8 cellular contexts compared by ENCODE assay signal in the genomic region with DNA sequence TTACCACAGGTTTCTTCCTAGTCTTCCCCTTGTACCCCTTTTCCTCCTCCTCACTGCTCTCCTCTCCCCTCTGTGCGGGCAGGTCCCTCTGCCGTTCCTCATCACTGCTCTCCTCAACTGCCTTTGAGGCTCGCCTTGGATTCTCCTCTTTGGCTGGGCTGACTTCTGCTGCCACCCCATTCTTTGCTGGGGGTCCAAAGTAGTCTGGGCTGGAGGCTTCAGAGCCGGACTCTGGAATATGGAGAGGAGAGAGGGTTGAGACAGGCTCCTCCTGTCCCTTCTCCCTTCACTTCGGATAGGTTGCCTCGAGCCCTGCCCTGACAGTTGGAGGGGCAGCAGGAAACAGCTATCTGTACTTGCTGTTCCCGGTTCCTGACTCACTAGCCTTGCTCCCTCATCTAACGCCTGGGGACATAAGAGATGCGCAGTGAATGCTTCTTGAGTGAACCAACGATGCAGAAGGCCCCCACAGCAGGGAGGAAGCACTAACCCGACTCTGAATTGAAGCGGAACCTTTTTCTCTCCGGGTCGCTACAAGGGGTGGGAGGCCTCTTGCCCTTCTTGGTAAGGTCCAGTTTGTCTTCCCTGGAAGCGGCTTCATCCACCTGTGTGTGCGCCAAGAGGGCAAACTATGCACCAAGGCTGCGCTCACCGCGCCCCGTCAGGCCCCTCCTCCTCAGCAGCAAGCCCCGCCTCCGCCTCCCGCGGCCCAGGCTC. TPM values are rescaled to one million over a fixed set of nuclear protein-coding genes. Genes with fewer than 3 reads are reported as not detected.
A peak's percentile ranks its signal among the peaks of the same experiment; 100 is the strongest.
DNase-seq lines count a peak whose midpoint lies in the region; ATAC-seq, FAIRE-seq and TF ChIP-seq lines count a peak whose summit lies in the region.

No MANE protein-coding gene starts in this region.

- peaks cover 17% of the 10 kb centered on the region for H3K36me3 Mint-ChIP-seq in WTC11
- H3K36me3 Mint-ChIP-seq in naive thymus-derived CD4-positive, alpha-beta T cell = peaks cover 0 to 27% (median 7%) of the 10 kb centered on the region in 5 donors

- H3K4me1 ChIP-seq in A549 (peaks cover 14% of the 10 kb centered on the region), subcutaneous abdominal adipose tissue (ENCODE audit: control insufficient read depth in 5 of 5, insufficient read depth in 5 of 5, low read length in 5 of 5) (peaks cover 6 to 47% (median 39%) of the 10 kb centered on the region in 5 donors)
- H3K4me1 ChIP-seq in naive thymus-derived CD4-positive, alpha-beta T cell (ENCODE audit: control insufficient read depth in 2 of 2, insufficient read depth in 2 of 2, low read length in 2 of 2) = peaks cover 16 to 18% of the 10 kb centered on the region in 2 donors

- CTCF ChIA-PET in A549 (lab: Yijun Ruan, JAX) (interaction anchor here (0.8 to 6.3 kb wide), 9 partner anchors 11 to 148 kb away, joined by 3 to 39 read pairs (median 3); no protein-coding TSS in a partner anchor), WTC11 (lab: Charles Lee) (interaction anchor here (0.7 to 1.2 kb wide), 6 partner anchors 21 to 179 kb away, joined by 3 to 4 read pairs (median 3); partner anchors contain the start of genes CDIPT, PAGR1, TAOK2 and TBX6)
- CTCF ChIA-PET in naive thymus-derived CD4-positive, alpha-beta T cell (lab: Charles Lee) = no interaction called here

- intact Hi-C loops in naive thymus-derived CD4-positive, alpha-beta T cell (cut with micrococcal nuclease) = loop anchor here (1.0 to 10.0 kb wide), 5 partner anchors 32 to 1130 kb away; partner anchors contain the start of genes FBXL19 (in 1 of the 2), MAZ (in 1 of the 2), SH2B1 (in 1 of the 2) and TMEM219 (in 1 of the 2)

- no peaks in the 10 kb centered on the region for H3K27me3 Mint-ChIP-seq in WTC11 (ENCODE audit: low read depth)
- H3K27me3 Mint-ChIP-seq in naive thymus-derived CD4-positive, alpha-beta T cell = no peaks in the 10 kb centered on the region

- peaks cover 0 to 58% (median 0%) of the 10 kb centered on the region in 3 experiments for H3K36me3 ChIP-seq in naive thymus-derived CD4-positive, alpha-beta T cell (ENCODE audit: control insufficient read depth in 2 of 3, insufficient read depth in 3 of 3, low read length in 3 of 3)
- peaks cover 0 to 54% (median 47%) of the 10 kb centered on the region in 5 donors for H3K36me3 ChIP-seq in subcutaneous abdominal adipose tissue (ENCODE audit: control insufficient read depth in 5 of 5, insufficient read depth in 5 of 5, low read length in 5 of 5)

- peak overlapping the region; percentile 94 to 97 for H3K27ac ChIP-seq in A549
- H3K27ac ChIP-seq in epithelial cell of prostate = peak overlapping the region; percentile 74
- peak overlapping the region; percentile 99 for H3K27ac ChIP-seq in naive thymus-derived CD4-positive, alpha-beta T cell (ENCODE audit: low read depth, low read length)
- H3K27ac ChIP-seq in subcutaneous abdominal adipose tissue (ENCODE audit: low read depth, low read length) = peak overlapping the region; percentile 98

- peak; percentile 10; a peak in 5 of 6 replicates for ATAC-seq in A549
- ATAC-seq in GM18858 (IDR thresholded peaks at IDR 0.05; ENCODE audit: unreplicated experiment) = peak; percentile 16
- peak; percentile 40 for ATAC-seq in HG03280 (IDR thresholded peaks at IDR 0.05; ENCODE audit: unreplicated experiment)
- ATAC-seq in WTC11 = peak; percentile 71
- no peak for ATAC-seq in naive thymus-derived CD4-positive, alpha-beta T cell

- POLR2A ChIA-PET in A549 (lab: Yijun Ruan, JAX) (interaction anchor here (1.1 to 1.6 kb wide), 2 partner anchors 21 to 50 kb away, joined by 3 to 4 read pairs; partner anchors contain the start of gene TAOK2), WTC11 (lab: Charles Lee) (interaction anchor here (0.8 to 1.4 kb wide), 7 partner anchors 16 to 132 kb away, joined by 3 to 5 read pairs (median 3); partner anchors contain the start of genes ALDOA, ASPHD1, CDIPT and DOC2A)
- POLR2A ChIA-PET in naive thymus-derived CD4-positive, alpha-beta T cell (lab: Charles Lee) = interaction anchor here (0.8 to 3.3 kb wide), 12 partner anchors 8 to 293 kb away, joined by 3 to 26 read pairs (median 11); partner anchors contain the start of genes CDIPT, KCTD13, TAOK2 and TMEM219

- TF ChIP-seq EP300 in A549 (IDR thresholded peaks at IDR 0.05) = no peak

- H3K4me3 Mint-ChIP-seq in WTC11 = peak overlapping the region; percentile 94
- H3K4me3 Mint-ChIP-seq in naive thymus-derived CD4-positive, alpha-beta T cell = peak overlapping the region; percentile 86 to 99 (median 98)

- 59% methylated on average over 19 of the region's 24 CpGs for WGBS in A549 (ENCODE audit: missing lambda C conversion rate)

- TF ChIP-seq CTCF in A549 (IDR thresholded peaks at IDR 0.05) = no peak
- TF ChIP-seq CTCF in WTC11 (IDR thresholded peaks at IDR 0.05) = no peak

- H3K9ac ChIP-seq in subcutaneous abdominal adipose tissue (ENCODE audit: low read length in 5 of 5) = peak overlapping the region in 4 of 5 donors; percentile 91 to 98 (median 94)

- peaks cover 15% of the 10 kb centered on the region for H3K4me1 Mint-ChIP-seq in WTC11
- peaks cover 24 to 51% (median 37%) of the 10 kb centered on the region in 7 donors for H3K4me1 Mint-ChIP-seq in naive thymus-derived CD4-positive, alpha-beta T cell

- H3K9me3 Mint-ChIP-seq in WTC11 = no peaks in the 10 kb centered on the region
- no peaks in the 10 kb centered on the region for H3K9me3 Mint-ChIP-seq in naive thymus-derived CD4-positive, alpha-beta T cell

- H3K27me3 ChIP-seq in naive thymus-derived CD4-positive, alpha-beta T cell (ENCODE audit: control insufficient read depth in 2 of 2, insufficient read depth in 2 of 2, low read length in 2 of 2) = no peaks in the 10 kb centered on the region
- no peaks in the 10 kb centered on the region for H3K27me3 ChIP-seq in subcutaneous abdominal adipose tissue (ENCODE audit: control insufficient read depth in 5 of 5, insufficient read depth in 4 of 5, low read length in 5 of 5)

- 0 out of 2 replicates have a peak overlapping the region, but pooled peaks have one; percentile 23 for H3K27ac Mint-ChIP-seq in WTC11
- peak overlapping the region; percentile 93 to 99 (median 97) for H3K27ac Mint-ChIP-seq in naive thymus-derived CD4-positive, alpha-beta T cell

- H3K9me3 ChIP-seq in A549 (no peaks in the 10 kb centered on the region), subcutaneous abdominal adipose tissue (ENCODE audit: control insufficient read depth in 5 of 5, low read length in 5 of 5) (no peaks in the 10 kb centered on the region)
- H3K9me3 ChIP-seq in naive thymus-derived CD4-positive, alpha-beta T cell (ENCODE audit: control insufficient read depth in 2 of 3, low read length in 3 of 3) = no peaks in the 10 kb centered on the region

- peak overlapping the region; percentile 92 for H3K4me2 ChIP-seq in A549

- no peak for TF ChIP-seq POLR2A in A549 (IDR thresholded peaks at IDR 0.05; ENCODE audit: low read length)

- H3K4me3 ChIP-seq in A549 (peak overlapping the region; percentile 89), subcutaneous abdominal adipose tissue (ENCODE audit: low read depth in 1 of 5, low read length in 5 of 5) (peak overlapping the region; percentile 75 to 94 (median 93))
- peak overlapping the region; percentile 100 for H3K4me3 ChIP-seq in naive thymus-derived CD4-positive, alpha-beta T cell (ENCODE audit: low read length)

- no peak for DNase-seq in A549 (ENCODE audit: low read depth in 1 of 2, low spot score in 1 of 2)
- DNase-seq in WTC11 (ENCODE audit: low spot score) = peak; percentile 84
- DNase-seq in epithelial cell of prostate (ENCODE audit: low read depth, low spot score) = no peak
- peak in 1 of 9 donors; percentile 79 for DNase-seq in naive thymus-derived CD4-positive, alpha-beta T cell
- no peak for DNase-seq in NK-92 (lab: John Stamatoyannopoulos, UW; ENCODE audit: unreplicated experiment)

- no peak for FAIRE-seq in A549 (lab: Jason Lieb, UNC)

- TF ChIP-seq RAD21 in A549 (conservative IDR thresholded peaks at IDR 0.05 in 1 of 2, IDR thresholded peaks at IDR 0.05 in 1 of 2) = no peak

RNA-seq across cellular contexts. Expression of gene HIRIP3, which starts 0.6 kb away (rescaled TPM):
- polyA plus RNA-seq in A549 (2011; rRNA removed) (11.5 and 13.5 TPM in 2 replicates), A549 (2017; fragmentation: RNase III; extraction: RNeasy Plus Mini Kit Qiagen cat#74134 plus additional on column Dnase treatment) (16.7 to 19.5 TPM (median 17.0 TPM) in 3 replicates)
- polyA plus RNA-seq in A549 (2012; cell fraction: cytosol; rRNA removed) = 24.3 and 24.9 TPM in 2 replicates
- polyA plus RNA-seq in A549 (2012; cell fraction: nucleus; rRNA removed) = 17.8 TPM in 2 replicates
- 7.3 and 8.4 TPM in 2 replicates for polyA minus RNA-seq in A549 (2011; rRNA and poly(A)+ RNA removed)
- 18.9 to 21.2 TPM (median 21.1 TPM) in 3 replicates for total RNA-seq in WTC11 (2021)
- 10 to 100 TPM; 14.4 to 37.6 (median 17.2) TPM for total RNA-seq in naive thymus-derived CD4-positive, alpha-beta T cell
- 10 to 100 TPM; 22.6 to 32.9 TPM for polyA plus RNA-seq in naive thymus-derived CD4-positive, alpha-beta T cell

RNA-seq across cellular contexts. Expression of gene INO80E, which starts 1.3 kb away (rescaled TPM):
- polyA plus RNA-seq in A549 (2011; rRNA removed) (33.1 and 41.3 TPM in 2 replicates), A549 (2017; fragmentation: RNase III; extraction: RNeasy Plus Mini Kit Qiagen cat#74134 plus additional on column Dnase treatment) (85.4 to 94.2 TPM (median 89.0 TPM) in 3 replicates)
- polyA plus RNA-seq in A549 (2012; cell fraction: cytosol; rRNA removed) = 42.7 and 42.8 TPM in 2 replicates
- polyA plus RNA-seq in A549 (2012; cell fraction: nucleus; rRNA removed) = 37.8 and 46.4 TPM in 2 replicates
- 11.3 and 12.0 TPM in 2 replicates for polyA minus RNA-seq in A549 (2011; rRNA and poly(A)+ RNA removed)
- total RNA-seq in WTC11 (2021) = 87.6 to 101 TPM (median 92.4 TPM) in 3 replicates
- 100 to 1,000 TPM in 2 of 5 experiments, 10 to 100 TPM in 3; 71.7 to 141 (median 95.8) TPM for total RNA-seq in naive thymus-derived CD4-positive, alpha-beta T cell
- polyA plus RNA-seq in naive thymus-derived CD4-positive, alpha-beta T cell = 1 to 10 TPM; 4.3 to 9.3 TPM

RNA-seq across cellular contexts. Expression of gene DOC2A, which starts 16.1 kb away (rescaled TPM):
- polyA plus RNA-seq in A549 (2011; rRNA removed) (2.5 and 3.4 TPM in 2 replicates), A549 (2017; fragmentation: RNase III; extraction: RNeasy Plus Mini Kit Qiagen cat#74134 plus additional on column Dnase treatment) (4.6 to 6.7 TPM (median 5.5 TPM) in 3 replicates)
- 6.4 and 6.9 TPM in 2 replicates for polyA plus RNA-seq in A549 (2012; cell fraction: cytosol; rRNA removed)
- 42.3 and 48.7 TPM in 2 replicates for polyA plus RNA-seq in A549 (2012; cell fraction: nucleus; rRNA removed)
- 2.0 and 5.1 TPM in 2 replicates for polyA minus RNA-seq in A549 (2011; rRNA and poly(A)+ RNA removed)
- total RNA-seq in WTC11 (2021) = 10.8 to 16.6 TPM (median 16.4 TPM) in 3 replicates
- total RNA-seq in naive thymus-derived CD4-positive, alpha-beta T cell = under 1 TPM in 2 of 5 experiments, not detected in 3; 0.46 to 0.54 TPM
- under 1 TPM in 1 of 2 donors, not detected in 1; 0.18 TPM for polyA plus RNA-seq in naive thymus-derived CD4-positive, alpha-beta T cell

RNA-seq across cellular contexts. Expression of gene TAOK2, which starts 21.1 kb away (rescaled TPM):
- polyA plus RNA-seq in A549 (2011; rRNA removed) (13.7 TPM in 2 replicates), A549 (2017; fragmentation: RNase III; extraction: RNeasy Plus Mini Kit Qiagen cat#74134 plus additional on column Dnase treatment) (28.2 to 30.8 TPM (median 30.7 TPM) in 3 replicates)
- 16.9 and 20.1 TPM in 2 replicates for polyA plus RNA-seq in A549 (2012; cell fraction: cytosol; rRNA removed)
- 55.5 and 72.3 TPM in 2 replicates for polyA plus RNA-seq in A549 (2012; cell fraction: nucleus; rRNA removed)
- 20.2 and 20.6 TPM in 2 replicates for polyA minus RNA-seq in A549 (2011; rRNA and poly(A)+ RNA removed)
- 38.3 to 42.4 TPM (median 39.2 TPM) in 3 replicates for total RNA-seq in WTC11 (2021)
- total RNA-seq in naive thymus-derived CD4-positive, alpha-beta T cell = 10 to 100 TPM; 19.4 to 48.5 (median 42.9) TPM
- 1 to 10 TPM; 2.9 to 8.1 TPM for polyA plus RNA-seq in naive thymus-derived CD4-positive, alpha-beta T cell

RNA-seq across cellular contexts. Expression of gene C16orf92, which starts 28.2 kb away (rescaled TPM):
- not detected in 2 replicates for polyA plus RNA-seq in A549 (2011; rRNA removed)
- not detected in 2 replicates for polyA plus RNA-seq in A549 (2012; cell fraction: cytosol; rRNA removed)
- not detected in 2 replicates for polyA plus RNA-seq in A549 (2012; cell fraction: nucleus; rRNA removed)
- not detected in 3 replicates for polyA plus RNA-seq in A549 (2017; fragmentation: RNase III; extraction: RNeasy Plus Mini Kit Qiagen cat#74134 plus additional on column Dnase treatment)
- polyA minus RNA-seq in A549 (2011; rRNA and poly(A)+ RNA removed) = not detected in 2 replicates
- total RNA-seq in WTC11 (2021) = not detected in 3 replicates
- not detected for total RNA-seq in naive thymus-derived CD4-positive, alpha-beta T cell
- not detected for polyA plus RNA-seq in naive thymus-derived CD4-positive, alpha-beta T cell
